Comparison of ENCODE assay signal across 8 cellular contexts in the genomic region with DNA sequence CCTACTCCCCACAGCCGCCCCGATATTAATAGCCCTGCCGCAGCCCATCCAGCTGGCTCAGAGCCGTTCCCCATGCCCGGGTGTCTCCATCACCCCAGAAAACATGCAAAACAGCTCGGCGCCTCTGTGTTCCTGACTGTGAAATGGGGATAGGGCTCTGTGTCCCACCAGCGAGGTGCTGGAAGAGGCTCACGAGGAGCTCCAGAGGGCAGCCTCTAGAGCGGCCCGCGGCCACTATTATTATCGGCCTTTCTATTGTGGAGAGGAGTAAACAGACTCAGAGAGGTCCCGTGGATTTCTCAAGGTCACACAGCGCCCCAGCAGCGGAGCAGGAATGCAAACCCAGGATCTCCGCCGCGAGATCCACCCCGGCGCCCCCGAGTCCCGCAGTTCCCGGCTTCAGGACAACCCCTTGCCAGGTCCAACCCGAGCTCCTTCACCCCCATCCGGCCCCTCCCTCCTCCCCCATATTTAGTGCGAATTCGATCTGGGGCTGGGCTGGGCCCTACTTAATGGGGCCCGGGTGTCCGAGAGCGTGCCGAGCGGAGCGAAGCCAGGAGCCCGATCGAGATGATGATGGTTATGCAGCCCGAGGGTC. TPM values are rescaled to one million over a fixed set of nuclear protein-coding genes. Genes with fewer than 3 reads are reported as not detected.
DNase-seq lines count a peak whose midpoint lies in the region; ATAC-seq and TF ChIP-seq lines count a peak whose summit lies in the region.

Gene ACTN3 (plus strand): TSS at position 536 of the 598 bp plus-strand sequence. CDS start 35 bp downstream, at position 571.

- no peak for TF ChIP-seq CTCF in 22Rv1 (IDR thresholded peaks at IDR 0.05)

- peak within 1 kb of the TSS; percentile 32 for H3K27ac Mint-ChIP-seq in activated naive CD8-positive, alpha-beta T cell treated with anti-CD3 and anti-CD28 coated beads for 36 hours
- peak within 1 kb of the TSS; percentile 48 for H3K27ac Mint-ChIP-seq in stimulated activated naive B cell treated with anti-CD40 and anti-IgM and Interleukin-4, amounts not matched to agents 10 μg/mL and 1 μg/mL and 100 μg/mL, for 72 hours

- DNase-seq in HCEC 1CT (peak; percentile 62), amniotic stem cell (lab: John Stamatoyannopoulos, UW) (no peak), kidney glomerular epithelial cell (lab: John Stamatoyannopoulos, UW) (no peak)
- no peak for DNase-seq in activated naive CD8-positive, alpha-beta T cell treated with anti-CD3 and anti-CD28 coated beads for 36 hours
- DNase-seq in stimulated activated naive B cell treated with anti-CD40 and anti-IgM and Interleukin-4, amounts not matched to agents 10 μg/mL and 1 μg/mL and 100 μg/mL, for 72 hours, result no peak

- peak within 1 kb of the TSS; percentile 62 for H3K9ac ChIP-seq in iPS-18a (ENCODE audit: low read length)

- H3K4me3 Mint-ChIP-seq in activated naive CD8-positive, alpha-beta T cell treated with anti-CD3 and anti-CD28 coated beads for 36 hours, result peak within 1 kb of the TSS; percentile 90
- peak within 1 kb of the TSS; percentile 79 to 86 for H3K4me3 Mint-ChIP-seq in stimulated activated naive B cell treated with anti-CD40 and anti-IgM and Interleukin-4, amounts not matched to agents 10 μg/mL and 1 μg/mL and 100 μg/mL, for 72 hours

- H3K9me3 ChIP-seq in iPS-18a (ENCODE audit: control insufficient read depth, low read depth, low read length), result no peaks in the 10 kb centered on the region

- H3K4me3 ChIP-seq in iPS-18a (ENCODE audit: low read length), result peak within 1 kb of the TSS; percentile 74

- H3K36me3 Mint-ChIP-seq in activated naive CD8-positive, alpha-beta T cell treated with anti-CD3 and anti-CD28 coated beads for 36 hours, result no peaks in the 10 kb centered on the region
- H3K36me3 Mint-ChIP-seq in stimulated activated naive B cell treated with anti-CD40 and anti-IgM and Interleukin-4, amounts not matched to agents 10 μg/mL and 1 μg/mL and 100 μg/mL, for 72 hours, result peaks cover 13 to 20% of the 10 kb centered on the region in 2 donors

- H3K27me3 Mint-ChIP-seq in activated naive CD8-positive, alpha-beta T cell treated with anti-CD3 and anti-CD28 coated beads for 36 hours, result no peaks in the 10 kb centered on the region
- H3K27me3 Mint-ChIP-seq in stimulated activated naive B cell treated with anti-CD40 and anti-IgM and Interleukin-4, amounts not matched to agents 10 μg/mL and 1 μg/mL and 100 μg/mL, for 72 hours, result no peaks in the 10 kb centered on the region

- no peaks in the 10 kb centered on the region for H3K27me3 ChIP-seq in iPS-18a (ENCODE audit: control insufficient read depth, insufficient read depth, low read length)

- H3K9me3 Mint-ChIP-seq in activated naive CD8-positive, alpha-beta T cell treated with anti-CD3 and anti-CD28 coated beads for 36 hours, result no peaks in the 10 kb centered on the region
- no peaks in the 10 kb centered on the region for H3K9me3 Mint-ChIP-seq in stimulated activated naive B cell treated with anti-CD40 and anti-IgM and Interleukin-4, amounts not matched to agents 10 μg/mL and 1 μg/mL and 100 μg/mL, for 72 hours

- peaks cover 21% of the 10 kb centered on the region for H3K4me1 Mint-ChIP-seq in activated naive CD8-positive, alpha-beta T cell treated with anti-CD3 and anti-CD28 coated beads for 36 hours
- peaks cover 25 to 37% of the 10 kb centered on the region in 2 donors for H3K4me1 Mint-ChIP-seq in stimulated activated naive B cell treated with anti-CD40 and anti-IgM and Interleukin-4, amounts not matched to agents 10 μg/mL and 1 μg/mL and 100 μg/mL, for 72 hours

- H3K36me3 ChIP-seq in iPS-18a (ENCODE audit: control insufficient read depth, low read depth, low read length), result peaks cover 3% of the 10 kb centered on the region

- peaks cover 17% of the 10 kb centered on the region for H3K4me1 ChIP-seq in iPS-18a (ENCODE audit: control insufficient read depth, low read depth, low read length)

- H3K27ac ChIP-seq in 22Rv1, result peak within 1 kb of the TSS; percentile 71
- no peak within 1 kb of the TSS for H3K27ac ChIP-seq in iPS-18a (ENCODE audit: low read length)

- ATAC-seq in stimulated activated naive B cell treated with anti-CD40 and anti-IgM and Interleukin-4, amounts not matched to agents 10 μg/mL and 1 μg/mL and 100 μg/mL, for 72 hours (replicated peaks), result no peak
- ATAC-seq in GM18861 (IDR thresholded peaks at IDR 0.05; ENCODE audit: unreplicated experiment), result no peak

RNA-seq across cellular contexts. Expression of gene ACTN3, which starts in this region (rescaled TPM):
- total RNA-seq in activated naive CD8-positive, alpha-beta T cell treated with anti-CD3 and anti-CD28 coated beads for 36 hours, result under 1 TPM; 0.06 to 0.12 TPM
